18 cellular contexts compared by ENCODE assay signal in genomic region chr3:148146241-148146640, GRCh38.
A peak's percentile ranks its signal among the peaks of the same experiment; 100 is the strongest.
DNase-seq lines count a peak whose midpoint lies in the region; ATAC-seq lines count a peak whose summit lies in the region.
"Had no signal": no experiment of that assay in that cellular context is flagged by ENCODE, and none has a peak within 500 bp of the region (broad histone marks: within the 10 kb centered on the region; RNA-seq: fewer than 3 reads in every experiment).

No MANE protein-coding gene starts in this region.

- peak overlapping the region; percentile 48 for H3K4me3 ChIP-seq in adipocyte (ENCODE audit: low read length)

- H3K9ac ChIP-seq in adipocyte (ENCODE audit: low read length) = no peak overlapping the region

- H3K4me1 Mint-ChIP-seq in activated CD4-positive, alpha-beta T cell treated with anti-CD3 and anti-CD28 coated beads, Interleukin-2, amount 10 ng/mL, durations not matched to agents 24 days and 14 days = no peaks in the 10 kb centered on the region
- H3K4me1 Mint-ChIP-seq: CD4-positive, CD25-positive, alpha-beta regulatory T cell; CD8-positive, alpha-beta memory T cell had no signal

- intact Hi-C loops in activated CD4-positive, alpha-beta T cell treated with anti-CD3 and anti-CD28 coated beads, Interleukin-2, amount 10 ng/mL, durations not matched to agents 24 days and 14 days (cut with micrococcal nuclease) = no loop called here

- no peaks in the 10 kb centered on the region for H3K27me3 Mint-ChIP-seq in activated CD4-positive, alpha-beta T cell treated with anti-CD3 and anti-CD28 coated beads, Interleukin-2, amount 10 ng/mL, durations not matched to agents 24 days and 14 days

- H3K9me3 Mint-ChIP-seq in activated CD4-positive, alpha-beta T cell treated with anti-CD3 and anti-CD28 coated beads, Interleukin-2, amount 10 ng/mL, durations not matched to agents 24 days and 14 days = no peaks in the 10 kb centered on the region
- H3K9me3 Mint-ChIP-seq: HFFc6 had no signal

- H3K36me3 ChIP-seq in adipocyte (ENCODE audit: control insufficient read depth, insufficient read depth, low read length, severe bottlenecking) = no peaks in the 10 kb centered on the region
- H3K36me3 ChIP-seq: BE2C had no signal

- no peak for ATAC-seq in esophagus mucosa
- ATAC-seq: HCT116 had no signal

- DNase-seq in NCI-H748 treated with DMSO at 0.1 percent for 48 hours (lab: John Stamatoyannopoulos, UW) (peak; percentile 30), NCI-H748 (lab: John Stamatoyannopoulos, UW; ENCODE audit: unreplicated experiment) (no peak), DMS153 (lab: John Stamatoyannopoulos, UW) (peak; percentile 2), adipocyte (ENCODE audit: low read depth) (no peak)
- DNase-seq in activated CD4-positive, alpha-beta T cell treated with anti-CD3 and anti-CD28 coated beads, Interleukin-2, amount 10 ng/mL, durations not matched to agents 24 days and 14 days = no peak
- DNase-seq: ACHN; BE2C; C1 segment of cervical spinal cord; CD4-positive, CD25-positive, alpha-beta regulatory T cell; CD8-positive, alpha-beta memory T cell; COR-L47; DMS79 treated with DMSO at 0.1 percent for 48 hours; GF-D8; GOT3; H7; HFFc6 had no signal

- H3K9me3 ChIP-seq in adipocyte (ENCODE audit: control insufficient read depth, low read length) = no peaks in the 10 kb centered on the region
- H3K9me3 ChIP-seq: BE2C had no signal

- H3K27me3 ChIP-seq in adipocyte (replicated peaks; ENCODE audit: control insufficient read depth, insufficient read depth, low read length) = no peaks in the 10 kb centered on the region
- H3K27me3 ChIP-seq: BE2C had no signal

- H3K36me3 Mint-ChIP-seq in activated CD4-positive, alpha-beta T cell treated with anti-CD3 and anti-CD28 coated beads, Interleukin-2, amount 10 ng/mL, durations not matched to agents 24 days and 14 days (ENCODE audit: low read depth) = no peaks in the 10 kb centered on the region
- H3K36me3 Mint-ChIP-seq: CD4-positive, CD25-positive, alpha-beta regulatory T cell; CD8-positive, alpha-beta memory T cell had no signal

- H3K27ac Mint-ChIP-seq in activated CD4-positive, alpha-beta T cell treated with anti-CD3 and anti-CD28 coated beads, Interleukin-2, amount 10 ng/mL, durations not matched to agents 24 days and 14 days = no peak overlapping the region
- H3K27ac Mint-ChIP-seq: CD4-positive, CD25-positive, alpha-beta regulatory T cell; CD8-positive, alpha-beta memory T cell; HFFc6 had no signal

- peaks cover 22% of the 10 kb centered on the region for H3K4me1 ChIP-seq in adipocyte (ENCODE audit: control insufficient read depth, insufficient read depth, low read length)
- H3K4me1 ChIP-seq: BE2C had no signal

- no peak overlapping the region for H3K4me3 Mint-ChIP-seq in activated CD4-positive, alpha-beta T cell treated with anti-CD3 and anti-CD28 coated beads, Interleukin-2, amount 10 ng/mL, durations not matched to agents 24 days and 14 days
- H3K4me3 Mint-ChIP-seq: CD4-positive, CD25-positive, alpha-beta regulatory T cell; CD8-positive, alpha-beta memory T cell; HFFc6 had no signal

Comparison
In these comparisons a context has a peak if more than half of its experiments do, and no peak if none do; other contexts are left out.
1. DNase-seq: peak in NCI-H748 treated with DMSO at 0.1 percent for 48 hours (single experiment) and DMS153 (single experiment); none in NCI-H748 (single experiment), adipocyte (single experiment) and activated CD4-positive, alpha-beta T cell treated with anti-CD3 and anti-CD28 coated beads, Interleukin-2, amount 10 ng/mL, durations not matched to agents 24 days and 14 days (single experiment).